8 cellular contexts compared by ENCODE assay signal in the genomic region with DNA sequence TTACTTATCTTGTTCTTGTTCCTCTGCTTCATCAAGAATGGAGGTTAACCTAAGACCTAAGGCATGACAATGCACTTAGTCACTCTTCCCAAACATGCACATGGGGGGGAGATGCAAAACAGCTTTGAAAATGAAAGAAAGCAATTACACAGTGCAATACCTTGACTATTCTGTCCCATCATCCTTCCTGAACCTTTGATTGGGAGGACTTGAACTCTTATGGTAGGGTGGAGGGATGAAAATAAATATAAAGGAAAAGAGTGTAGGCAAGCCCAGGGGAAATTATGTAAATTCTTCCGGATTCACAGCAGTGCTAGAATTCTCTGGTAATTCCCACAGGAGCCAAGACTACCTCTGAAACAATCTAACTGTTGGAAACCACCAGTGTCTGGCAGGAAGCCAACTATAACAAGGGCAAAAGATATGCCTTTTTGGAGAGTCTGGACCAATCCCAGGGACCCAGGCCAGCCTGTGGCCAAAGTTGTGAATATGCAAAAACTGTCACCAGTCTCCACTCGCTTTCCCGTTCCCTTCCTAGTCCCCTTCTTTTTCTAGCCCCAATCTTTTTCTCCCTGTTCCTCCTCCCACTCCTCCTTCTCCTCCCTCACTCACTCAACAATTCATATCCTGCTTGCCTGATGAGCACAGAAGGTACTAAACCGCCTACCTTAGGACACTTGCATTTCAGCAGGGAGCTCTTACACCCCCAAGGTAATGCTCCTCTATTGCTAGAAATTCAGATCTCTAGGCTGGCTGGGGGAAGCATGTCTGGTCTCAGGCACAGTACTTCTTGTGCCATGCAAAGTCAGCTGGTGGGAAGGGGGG.
DNase-seq lines count a peak whose midpoint lies in the region; ATAC-seq and TF ChIP-seq lines count a peak whose summit lies in the region.

No MANE protein-coding gene starts in this region.

- H3K27ac Mint-ChIP-seq in activated naive CD4-positive, alpha-beta T cell treated with anti-CD3 and anti-CD28 coated beads, Interleukin-2, amount 50 U/mL, for 24 hours, result peak overlapping the region; percentile 2

- peaks cover 15% of the 10 kb centered on the region for H3K27me3 Mint-ChIP-seq in activated naive CD4-positive, alpha-beta T cell treated with anti-CD3 and anti-CD28 coated beads, Interleukin-2, amount 50 U/mL, for 24 hours

- no peak for DNase-seq in activated naive CD4-positive, alpha-beta T cell (lab: John Stamatoyannopoulos, UW)
- peak; percentile 64 for DNase-seq in SK-N-MC (ENCODE audit: low read depth, low spot score)
- peak; percentile 85 to 90 for DNase-seq in foreskin fibroblast
- no peak for DNase-seq in NCI-H146 (lab: John Stamatoyannopoulos, UW)
- no peak for DNase-seq in cerebellar nuclear complex (lab: John Stamatoyannopoulos, UW)

- H3K9me3 Mint-ChIP-seq in activated naive CD4-positive, alpha-beta T cell treated with anti-CD3 and anti-CD28 coated beads, Interleukin-2, amount 50 U/mL, for 24 hours, result no peaks in the 10 kb centered on the region

- H3K27me3 ChIP-seq in subcutaneous abdominal adipose tissue (ENCODE audit: control insufficient read depth in 5 of 5, insufficient read depth in 4 of 5, low read length in 5 of 5), result no peaks in the 10 kb centered on the region

- H3K4me1 Mint-ChIP-seq in activated naive CD4-positive, alpha-beta T cell treated with anti-CD3 and anti-CD28 coated beads, Interleukin-2, amount 50 U/mL, for 24 hours, result peaks cover 37% of the 10 kb centered on the region

- peaks cover 6 to 45% (median 41%) of the 10 kb centered on the region in 5 donors for H3K4me1 ChIP-seq in subcutaneous abdominal adipose tissue (ENCODE audit: control insufficient read depth in 5 of 5, insufficient read depth in 5 of 5, low read length in 5 of 5)

- peaks cover 3% of the 10 kb centered on the region for H3K36me3 Mint-ChIP-seq in activated naive CD4-positive, alpha-beta T cell treated with anti-CD3 and anti-CD28 coated beads, Interleukin-2, amount 50 U/mL, for 24 hours

- peak; percentile 31 for ATAC-seq in HG02852 (IDR thresholded peaks at IDR 0.05; ENCODE audit: unreplicated experiment)

- H3K4me3 Mint-ChIP-seq in activated naive CD4-positive, alpha-beta T cell treated with anti-CD3 and anti-CD28 coated beads, Interleukin-2, amount 50 U/mL, for 24 hours, result peak overlapping the region; percentile 66

- no peak overlapping the region for H3K9ac ChIP-seq in SK-N-MC (ENCODE audit: insufficient read length)
- H3K9ac ChIP-seq in subcutaneous abdominal adipose tissue (ENCODE audit: low read length in 5 of 5), result no peak overlapping the region

- TF ChIP-seq CTCF in foreskin fibroblast (IDR thresholded peaks at IDR 0.05; ENCODE audit: low read depth, low read length), result no peak

- H3K4me3 ChIP-seq in SK-N-MC (peak overlapping the region; percentile 36; the same call in 1 of the 2 replicates), foreskin fibroblast (ENCODE audit: low read depth in 1 of 2, low read length in 2 of 2) (peak overlapping the region in 1 of 2 donors; percentile 1), subcutaneous abdominal adipose tissue (ENCODE audit: low read depth in 1 of 5, low read length in 5 of 5) (peak overlapping the region in 3 of 5 donors; percentile 9 to 34 (median 30))

- no peaks in the 10 kb centered on the region for H3K9me3 ChIP-seq in SK-N-MC (ENCODE audit: low read depth, low read length)
- H3K9me3 ChIP-seq in subcutaneous abdominal adipose tissue (ENCODE audit: control insufficient read depth in 5 of 5, low read length in 5 of 5), result no peaks in the 10 kb centered on the region

- H3K27ac ChIP-seq in SK-N-MC (no peak overlapping the region), subcutaneous abdominal adipose tissue (ENCODE audit: low read depth, low read length) (peak overlapping the region; percentile 56)

- no peaks in the 10 kb centered on the region; the same call in 1 of the 2 replicates for H3K36me3 ChIP-seq in SK-N-MC (ENCODE audit: insufficient read depth, low read length)
- no peaks in the 10 kb centered on the region for H3K36me3 ChIP-seq in subcutaneous abdominal adipose tissue (ENCODE audit: control insufficient read depth in 5 of 5, insufficient read depth in 5 of 5, low read length in 5 of 5)

Comparison
In these comparisons a context has a peak if more than half of its experiments do, and no peak if none do; other contexts are left out.
1. DNase-seq: peak in SK-N-MC (single experiment) and foreskin fibroblast (2 of 2); none in activated naive CD4-positive, alpha-beta T cell (0 of 4), NCI-H146 (single experiment) and cerebellar nuclear complex (0 of 2).